ENCODE assay signal across 8 cellular contexts in genomic region chr1:182259229-182259872, GRCh38.
DNase-seq lines count a peak whose midpoint lies in the region; ATAC-seq lines count a peak whose summit lies in the region.

No MANE protein-coding gene starts in this region.

- peak; percentile 38 for ATAC-seq in GM18519 (IDR thresholded peaks at IDR 0.05; ENCODE audit: low FRiP score, unreplicated experiment)
- ATAC-seq in HG03354 (IDR thresholded peaks at IDR 0.05; ENCODE audit: poor library complexity, severe bottlenecking, unreplicated experiment) = peak; percentile 72
- ATAC-seq in stimulated activated naive CD8-positive, alpha-beta T cell treated with anti-CD3 and anti-CD28 coated beads, Interleukin-15, amount 100 ng/mL, for 72 hours = peak; percentile 95

- H3K36me3 ChIP-seq in adipocyte (ENCODE audit: control insufficient read depth, insufficient read depth, low read length, severe bottlenecking) = no peaks in the 10 kb centered on the region

- no peak overlapping the region for H3K4me3 ChIP-seq in adipocyte (ENCODE audit: low read length)

- peaks cover 32% of the 10 kb centered on the region for H3K4me1 Mint-ChIP-seq in stimulated activated naive CD8-positive, alpha-beta T cell treated with anti-CD3 and anti-CD28 coated beads, Interleukin-15, amount 100 ng/mL, for 72 hours

- peak in 4 of 5 donors; percentile 14 to 96 (median 15) for DNase-seq in T-helper 1 cell
- peak; percentile 49 for DNase-seq in adipocyte (ENCODE audit: low read depth)
- DNase-seq in medulla oblongata (ENCODE audit: extremely low spot score) = peak; percentile 66
- DNase-seq in stimulated activated naive CD8-positive, alpha-beta T cell treated with anti-CD3 and anti-CD28 coated beads, Interleukin-15, amount 100 ng/mL, for 72 hours = peak; percentile 48 to 85
- DNase-seq in COR-L47 (lab: John Stamatoyannopoulos, UW) = no peak
- DNase-seq in NCI-H345 treated with DMSO at 0.1 percent for 48 hours (lab: John Stamatoyannopoulos, UW; ENCODE audit: unreplicated experiment) = no peak

- no peaks in the 10 kb centered on the region for H3K27me3 Mint-ChIP-seq in stimulated activated naive CD8-positive, alpha-beta T cell treated with anti-CD3 and anti-CD28 coated beads, Interleukin-15, amount 100 ng/mL, for 72 hours

- H3K9ac ChIP-seq in adipocyte (ENCODE audit: low read length) = no peak overlapping the region

- peak overlapping the region; percentile 31 to 56 for H3K4me3 Mint-ChIP-seq in stimulated activated naive CD8-positive, alpha-beta T cell treated with anti-CD3 and anti-CD28 coated beads, Interleukin-15, amount 100 ng/mL, for 72 hours

- peaks cover 12% of the 10 kb centered on the region for H3K4me1 ChIP-seq in adipocyte (ENCODE audit: control insufficient read depth, insufficient read depth, low read length)

- no peaks in the 10 kb centered on the region for H3K9me3 ChIP-seq in adipocyte (ENCODE audit: control insufficient read depth, low read length)

- H3K9me3 Mint-ChIP-seq in stimulated activated naive CD8-positive, alpha-beta T cell treated with anti-CD3 and anti-CD28 coated beads, Interleukin-15, amount 100 ng/mL, for 72 hours = no peaks in the 10 kb centered on the region

- no peaks in the 10 kb centered on the region for H3K27me3 ChIP-seq in adipocyte (replicated peaks; ENCODE audit: control insufficient read depth, insufficient read depth, low read length)

- H3K27ac Mint-ChIP-seq in stimulated activated naive CD8-positive, alpha-beta T cell treated with anti-CD3 and anti-CD28 coated beads, Interleukin-15, amount 100 ng/mL, for 72 hours = peak overlapping the region; percentile 93 to 96

Comparison
In these comparisons a context has a peak if more than half of its experiments do, and no peak if none do; other contexts are left out.
1. ATAC-seq: peak in every context shown above with its lines; median percentile 95 in stimulated activated naive CD8-positive, alpha-beta T cell treated with anti-CD3 and anti-CD28 coated beads, Interleukin-15, amount 100 ng/mL, for 72 hours; 72 in HG03354; 38 in GM18519.
2. DNase-seq: peak in T-helper 1 cell (4 of 5), adipocyte (single experiment), medulla oblongata (single experiment) and stimulated activated naive CD8-positive, alpha-beta T cell treated with anti-CD3 and anti-CD28 coated beads, Interleukin-15, amount 100 ng/mL, for 72 hours (2 of 2); none in COR-L47 (single experiment) and NCI-H345 treated with DMSO at 0.1 percent for 48 hours (single experiment).